In genomic region chr15:73005032-73005431, GRCh38 we compare ENCODE assay signal across 27 cellular contexts.
"Had no signal": no experiment of that assay in that cellular context is flagged by ENCODE, and none has a peak within 500 bp of the region (broad histone marks: within the 10 kb centered on the region; RNA-seq: fewer than 3 reads in every experiment).

No MANE protein-coding gene starts in this region.

- H3K27ac ChIP-seq: ascending aorta, breast epithelium, cardiac muscle cell, coronary artery, dorsolateral prefrontal cortex, foreskin keratinocyte, gastrocnemius medialis, heart left ventricle had no signal

- H3K4me3 ChIP-seq: ascending aorta, breast epithelium, cardiac muscle cell, coronary artery, dorsolateral prefrontal cortex, gastrocnemius medialis, heart left ventricle had no signal

- DNase-seq: activated CD4-positive, alpha-beta memory T cell treated with anti-CD3 and anti-CD28 coated beads, Interleukin-2, amount 10 ng/mL, durations not matched to agents 7 days and 5 days; activated CD4-positive, alpha-beta T cell treated with anti-CD3 and anti-CD28 coated beads for 1 hour; activated CD4-positive, alpha-beta T cell treated with anti-CD3 and anti-CD28 coated beads for 4 hours; activated CD4-positive, alpha-beta T cell treated with anti-CD3 and anti-CD28 coated beads, Interleukin-2, amount 10 ng/mL, durations not matched to agents 7 days and 5 days; activated CD4-positive, alpha-beta T cell treated with anti-CD3 and anti-CD28 coated beads, Interleukin-2, amount 50 U/mL, for 4 hours; activated CD8-positive, alpha-beta memory T cell treated with anti-CD3 and anti-CD28 coated beads, Interleukin-2, amount 50 U/mL, for 48 hours; activated gamma-delta T cell; activated naive CD4-positive, alpha-beta T cell; activated naive CD4-positive, alpha-beta T cell treated with anti-CD3 and anti-CD28 coated beads, Interleukin-2, amount 10 ng/mL, durations not matched to agents 7 days and 5 days; activated naive CD8-positive, alpha-beta T cell treated with anti-CD3 and anti-CD28 coated beads, Interleukin-2, amount 10 ng/mL, durations not matched to agents 7 days and 5 days; activated T-cell treated with anti-CD3 and anti-CD28 coated beads for 4 hours; activated T-cell treated with anti-CD3 and anti-CD28 coated beads, Interleukin-2, amount 50 U/mL, for 24 hours; activated T-cell treated with anti-CD3 and anti-CD28 coated beads, Interleukin-2, amount 50 U/mL, for 72 hours; dorsolateral prefrontal cortex; effector memory CD4-positive, alpha-beta T cell; endodermal cell; foreskin keratinocyte; gastrocnemius medialis; glutamatergic neuron; heart left ventricle; T-helper 1 cell; T-helper 17 cell; T1000 had no signal

- H3K9me3 ChIP-seq: ascending aorta, breast epithelium, gastrocnemius medialis, heart left ventricle had no signal

- H3K27me3 ChIP-seq: ascending aorta, breast epithelium, cardiac muscle cell, foreskin keratinocyte, gastrocnemius medialis had no signal

- H3K36me3 ChIP-seq: ascending aorta, breast epithelium, cardiac muscle cell, gastrocnemius medialis, heart left ventricle had no signal
